Comparison of ENCODE assay signal across 22 cellular contexts in genomic region chr10:74730246-74730645, GRCh38.
DNase-seq lines count a peak whose midpoint lies in the region; TF ChIP-seq lines count a peak whose summit lies in the region.
"Had no signal": no experiment of that assay in that cellular context is flagged by ENCODE, and none has a peak within 500 bp of the region (broad histone marks: within the 10 kb centered on the region; RNA-seq: fewer than 3 reads in every experiment).

No MANE protein-coding gene starts in this region.

- no peak for TF ChIP-seq CTCF in mesothelial cell of epicardium (IDR thresholded peaks at IDR 0.05; ENCODE audit: unreplicated experiment)

- no peaks in the 10 kb centered on the region for H3K9me3 ChIP-seq in Karpas-422 (ENCODE audit: low read length)
- H3K9me3 ChIP-seq: SJSA1 had no signal

- no peaks in the 10 kb centered on the region for H3K9me2 ChIP-seq in Karpas-422 (replicated peaks; ENCODE audit: insufficient read depth, low read length)

- no peak overlapping the region for H3K27ac Mint-ChIP-seq in mesothelial cell of epicardium
- H3K27ac Mint-ChIP-seq: CD4-positive, alpha-beta T cell; HFFc6 had no signal

- no peak overlapping the region for H3K4me3 Mint-ChIP-seq in mesothelial cell of epicardium
- H3K4me3 Mint-ChIP-seq: CD4-positive, alpha-beta T cell; HFFc6 had no signal

- no peaks in the 10 kb centered on the region for H3K27me3 ChIP-seq in Karpas-422 (ENCODE audit: low read length)
- H3K27me3 ChIP-seq: BLaER1, MG63 had no signal

- no peak overlapping the region for H3K9ac ChIP-seq in Karpas-422 (ENCODE audit: low read length)
- H3K9ac ChIP-seq: BLaER1 had no signal

- no peaks in the 10 kb centered on the region for H3K4me1 Mint-ChIP-seq in mesothelial cell of epicardium

- peaks cover 3% of the 10 kb centered on the region; the same call in 1 of the 2 replicates for H3K4me1 ChIP-seq in Karpas-422 (ENCODE audit: low read length)
- H3K4me1 ChIP-seq: BLaER1, SJSA1 had no signal

- H3K4me2 ChIP-seq in Karpas-422 (ENCODE audit: low read depth, low read length, poor library complexity, severe bottlenecking) = no peak overlapping the region
- H3K4me2 ChIP-seq: BLaER1 had no signal

- no peak overlapping the region for H3K27ac ChIP-seq in Karpas-422 (ENCODE audit: low read length)
- H3K27ac ChIP-seq: 22Rv1, BLaER1, SJSA1 had no signal

- H3K79me2 ChIP-seq in Karpas-422 (ENCODE audit: low read length) = no peaks in the 10 kb centered on the region

- no peaks in the 10 kb centered on the region for H3K27me3 Mint-ChIP-seq in mesothelial cell of epicardium (ENCODE audit: low read depth)
- H3K27me3 Mint-ChIP-seq: CD4-positive, alpha-beta T cell had no signal

- peak overlapping the region; percentile 66; the same call in 1 of the 2 replicates for H2AFZ ChIP-seq in Karpas-422 (ENCODE audit: low read length)

- H3K36me3 ChIP-seq in Karpas-422 (ENCODE audit: insufficient read depth, low read length) = no peaks in the 10 kb centered on the region
- H3K36me3 ChIP-seq: BLaER1, MG63, SJSA1 had no signal

- H4K20me1 ChIP-seq in Karpas-422 (ENCODE audit: insufficient read depth, low read depth, low read length) = no peaks in the 10 kb centered on the region
- H4K20me1 ChIP-seq: BLaER1 had no signal

- DNase-seq in ELF-1 (ENCODE audit: low read depth, low spot score) = peak; percentile 80
- DNase-seq in Karpas-422 = no peak
- DNase-seq in iPS DF 19.7 (ENCODE audit: low read depth, low spot score) = peak; percentile 60
- DNase-seq in iPS-NIHi7 (ENCODE audit: extremely low spot score) = peak; percentile 26
- no peak for DNase-seq in activated CD4-positive, CD25-positive, alpha-beta regulatory T cell (lab: John Stamatoyannopoulos, UW)
- no peak for DNase-seq in mesothelial cell of epicardium (ENCODE audit: low spot score in 2 of 2, unreplicated experiment in 2 of 2)
- no peak for DNase-seq in NCI-H128 (lab: John Stamatoyannopoulos, UW; ENCODE audit: unreplicated experiment)
- no peak for DNase-seq in hypothalamus (lab: John Stamatoyannopoulos, UW)
- DNase-seq: ACHN; CD4-positive, alpha-beta T cell; COR-L47; DMS153; HFFc6; MG63; NCI-H1417 treated with DMSO at 0.1 percent for 48 hours; NCI-H187; NCI-H446; NCI-H526; OCI-M1 had no signal

- peaks cover 7% of the 10 kb centered on the region for H3K36me3 Mint-ChIP-seq in mesothelial cell of epicardium

- H3K9me3 Mint-ChIP-seq in mesothelial cell of epicardium = peaks cover 39% of the 10 kb centered on the region
- H3K9me3 Mint-ChIP-seq: HFFc6 had no signal

- H3K4me3 ChIP-seq in Karpas-422 (ENCODE audit: low read length) = no peak overlapping the region
- H3K4me3 ChIP-seq: BLaER1, MG63, SJSA1 had no signal

Comparison
In these comparisons a context has a peak if more than half of its experiments do, and no peak if none do; other contexts are left out.
1. DNase-seq: peak in ELF-1 (single experiment), iPS DF 19.7 (single experiment) and iPS-NIHi7 (single experiment); none in Karpas-422 (single experiment), activated CD4-positive, CD25-positive, alpha-beta regulatory T cell (0 of 4), mesothelial cell of epicardium (0 of 2), NCI-H128 (single experiment) and hypothalamus (0 of 51).